16 cellular contexts compared by ENCODE assay signal in the genomic region with DNA sequence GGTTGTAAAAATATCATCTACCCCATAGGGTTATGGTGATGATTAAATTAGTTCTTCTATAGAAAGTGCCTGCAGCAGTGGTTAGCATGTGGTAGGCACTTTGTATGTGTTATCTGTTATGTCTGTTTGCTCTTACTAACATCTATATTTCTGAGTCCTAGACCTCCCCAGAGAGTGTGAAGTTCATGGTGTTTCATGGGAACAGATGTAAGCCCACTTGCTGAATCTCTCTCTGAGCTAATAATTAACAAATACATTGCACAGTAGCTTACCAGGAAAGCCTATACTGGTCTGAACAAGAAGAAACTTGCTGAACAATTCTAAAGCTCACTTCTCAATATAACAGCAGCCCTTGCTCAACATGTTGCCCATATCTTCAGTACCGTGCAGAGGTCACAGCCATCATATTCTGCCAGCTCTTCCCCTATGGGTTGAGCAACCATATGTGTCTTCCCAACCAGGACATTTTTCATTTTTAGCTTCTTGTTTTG.
DNase-seq lines count a peak whose midpoint lies in the region; ATAC-seq lines count a peak whose summit lies in the region.
"Had no signal": no experiment of that assay in that cellular context is flagged by ENCODE, and none has a peak within 500 bp of the region (broad histone marks: within the 10 kb centered on the region; RNA-seq: fewer than 3 reads in every experiment).

No MANE protein-coding gene starts in this region.

- ATAC-seq in GM18508 (IDR thresholded peaks at IDR 0.05; ENCODE audit: insufficient read depth, unreplicated experiment) (peak; percentile 42), GM21381 (IDR thresholded peaks at IDR 0.05; ENCODE audit: unreplicated experiment) (peak; percentile 50), HG03175 (IDR thresholded peaks at IDR 0.05; ENCODE audit: unreplicated experiment) (peak; percentile 57), esophagus mucosa (peak; percentile 57), GM18867 (IDR thresholded peaks at IDR 0.05; ENCODE audit: unreplicated experiment) (no peak)
- ATAC-seq: psoas muscle had no signal

- DNase-seq in stimulated activated CD4-positive, alpha-beta T cell treated with anti-CD3 and anti-CD28 coated beads, Interleukin-2, amount 100 ng/mL, for 24 hours, result no peak
- no peak for DNase-seq in dermis blood vessel endothelial cell
- DNase-seq in HuH-7 (ENCODE audit: low spot score), result no peak
- DNase-seq: activated CD4-positive, CD25-positive, alpha-beta regulatory T cell treated with anti-CD3 and anti-CD28 coated beads, Interleukin-2, amount 50 U/mL, for 72 hours; activated T-cell treated with anti-CD3 and anti-CD28 coated beads, Interleukin-2, amount 50 U/mL, for 1 hour; foreskin fibroblast; GM23248; NCI-H2081 treated with DMSO at 0.1 percent for 48 hours; OCI-M1; psoas muscle; SW 1271 had no signal
